Comparison of ENCODE assay signal across 16 cellular contexts in genomic region chr17:2372180-2372579, GRCh38. TPM values are rescaled to one million over a fixed set of nuclear protein-coding genes. Genes with fewer than 3 reads are reported as not detected.
DNase-seq lines count a peak whose midpoint lies in the region; FAIRE-seq and TF ChIP-seq lines count a peak whose summit lies in the region.
"Had no signal": no experiment of that assay in that cellular context is flagged by ENCODE, and none has a peak within 500 bp of the region (broad histone marks: within the 10 kb centered on the region; RNA-seq: fewer than 3 reads in every experiment).

No MANE protein-coding gene starts in this region.

- no peaks in the 10 kb centered on the region for H3K23me2 ChIP-seq in H1 (ENCODE audit: low read depth, low read length)

- H3K23ac ChIP-seq in H1 (ENCODE audit: insufficient read length) (no peak overlapping the region), neuronal stem cell (ENCODE audit: low read depth, low read length, poor library complexity) (no peak overlapping the region)

- peaks cover 2% of the 10 kb centered on the region for H3K36me3 Mint-ChIP-seq in chondrocyte (ENCODE audit: low read depth)

- H3K14ac ChIP-seq in H1 (ENCODE audit: insufficient read length) (no peak overlapping the region), neuronal stem cell (ENCODE audit: low read length) (no peak overlapping the region)

- H3K27me3 ChIP-seq in H1 (replicated peaks in 1 of 4; ENCODE audit: control insufficient read depth in 3 of 4, extremely low read depth in 1 of 4, insufficient read depth in 3 of 4, low read length in 3 of 4) (no peaks in the 10 kb centered on the region), neuronal stem cell (ENCODE audit: control insufficient read depth in 3 of 3, insufficient read depth in 3 of 3, low read depth in 1 of 3, low read length in 3 of 3) (no peaks in the 10 kb centered on the region)

- CTCF ChIA-PET in H1 (lab: Charles Lee; ENCODE audit: partially characterized antibody): interaction anchor here (1.2 to 13.4 kb wide), 3 partner anchors 11 to 44 kb away, joined by 3 to 209 read pairs (median 42); no protein-coding TSS in a partner anchor

- H4K91ac ChIP-seq in H1 (replicated peaks; ENCODE audit: insufficient read length, low read length) (no peak overlapping the region), neuronal stem cell (ENCODE audit: low read depth, low read length, poor library complexity) (peak overlapping the region; percentile 43)

- H4K20me1 ChIP-seq in H1 (replicated peaks in 1 of 2; ENCODE audit: control insufficient read depth in 1 of 2, insufficient read depth in 2 of 2, low read length in 2 of 2): peaks cover 2 to 3% of the 10 kb centered on the region in 2 experiments

- peaks cover 2 to 13% (median 7%) of the 10 kb centered on the region in 4 experiments; a peak in 5 of 8 replicates for H3K36me3 ChIP-seq in H1 (ENCODE audit: control insufficient read depth in 2 of 4, insufficient read depth in 4 of 4, low read length in 3 of 4)
- peaks cover 37 to 53% of the 10 kb centered on the region in 2 donors for H3K36me3 ChIP-seq in neuronal stem cell (replicated peaks in 1 of 2; ENCODE audit: control insufficient read depth in 2 of 2, insufficient read depth in 2 of 2, low read length in 2 of 2)

- TF ChIP-seq RAD21 in H1 (IDR thresholded peaks at IDR 0.05 in 1 of 2, conservative IDR thresholded peaks at IDR 0.05 in 1 of 2; ENCODE audit: low read depth in 2 of 2, low read length in 2 of 2): no peak

- no peak overlapping the region for H3K27ac ChIP-seq in H1 (ENCODE audit: low read depth, low read length)
- H3K27ac ChIP-seq in neuronal stem cell (replicated peaks; ENCODE audit: low read length): no peak overlapping the region

- H2AK5ac ChIP-seq in H1 (ENCODE audit: low read depth, low read length): no peak overlapping the region
- no peak overlapping the region for H2AK5ac ChIP-seq in neuronal stem cell (ENCODE audit: low read depth, low read length)

- no peak for TF ChIP-seq EP300 in H1 (IDR thresholded peaks at IDR 0.05; ENCODE audit: borderline replicate concordance in 1 of 2, low read depth in 2 of 2, low read length in 2 of 2)

- H3K4me3 ChIP-seq in H1 (ENCODE audit: extremely low read depth in 1 of 4, insufficient read depth in 2 of 4, low read depth in 3 of 4, low read length in 4 of 4): no peak overlapping the region
- H3K4me3 ChIP-seq in neuronal stem cell (ENCODE audit: low read length in 2 of 2): no peak overlapping the region

- no peak overlapping the region for H2BK15ac ChIP-seq in H1 (ENCODE audit: low read length)
- H2BK15ac ChIP-seq in neuronal stem cell (ENCODE audit: low read length): no peak overlapping the region

- peaks cover 0 to 12% (median 5%) of the 10 kb centered on the region in 4 experiments; a peak in 3 of 7 replicates for H3K4me1 ChIP-seq in H1 (replicated peaks in 1 of 4; ENCODE audit: control insufficient read depth in 3 of 4, insufficient read depth in 4 of 4, low read length in 3 of 4)
- H3K4me1 ChIP-seq in neuronal stem cell (ENCODE audit: control insufficient read depth in 2 of 2, insufficient read depth in 1 of 2, low read depth in 1 of 2, low read length in 2 of 2): peaks cover 2 to 9% of the 10 kb centered on the region in 2 donors

- H3K4ac ChIP-seq in H1 (replicated peaks; ENCODE audit: insufficient read length, low read depth, low read length) (no peak overlapping the region), neuronal stem cell (ENCODE audit: low read length) (no peak overlapping the region)

- H4K8ac ChIP-seq in H1 (ENCODE audit: extremely low read depth, insufficient read depth, low read length) (0 out of 2 replicates have a peak overlapping the region, but pooled peaks have one; percentile 57), neuronal stem cell (ENCODE audit: low read depth, low read length) (no peak overlapping the region)

- H3K9me3 Mint-ChIP-seq in chondrocyte (ENCODE audit: low read depth): no peaks in the 10 kb centered on the region

- no peak overlapping the region for H3K9ac ChIP-seq in H1 (replicated peaks in 1 of 4; ENCODE audit: extremely low read depth in 1 of 4, low read depth in 3 of 4, low read length in 3 of 4)
- peak overlapping the region; percentile 36 for H3K9ac ChIP-seq in neuronal stem cell (ENCODE audit: low read depth, low read length, poor library complexity)

- H2BK12ac ChIP-seq in H1 (ENCODE audit: low read depth, low read length) (no peak overlapping the region), neuronal stem cell (ENCODE audit: low read length) (no peak overlapping the region)

- H2BK5ac ChIP-seq in H1 (ENCODE audit: low read depth, low read length): no peak overlapping the region
- no peak overlapping the region for H2BK5ac ChIP-seq in neuronal stem cell (ENCODE audit: low read length)

- TF ChIP-seq CTCF in chondrocyte (IDR thresholded peaks at IDR 0.05) (no peak), H1 (IDR thresholded peaks at IDR 0.05; ENCODE audit: control extremely low read depth in 1 of 3, insufficient read depth in 1 of 3, low read depth in 1 of 3, low read length in 3 of 3) (no peak)

- WGBS in H1 (ENCODE audit: extremely low coverage in 1 of 2, insufficient coverage in 1 of 2, insufficient read length in 1 of 2, insufficient replicate concordance in 2 of 2, low coverage in 1 of 2, low lambda C conversion rate in 2 of 2, missing lambda C conversion rate in 1 of 2), 2 experiments: 98% methylated on average over 20 of the region's 26 CpGs; no CpG with 5 or more reads in 1 of the 2 experiments
- no CpG with 5 or more reads among the region's 26 CpGs for WGBS in neuronal stem cell (ENCODE audit: extremely low coverage in 2 of 2, insufficient read length in 2 of 2, insufficient replicate concordance in 1 of 2), 2 donors

- no peak overlapping the region for H4K5ac ChIP-seq in H1 (ENCODE audit: insufficient read length, low read depth, low read length)

- peaks cover 10% of the 10 kb centered on the region for H3K4me1 Mint-ChIP-seq in chondrocyte (ENCODE audit: low read depth)
- H3K4me1 Mint-ChIP-seq: CD4-positive, alpha-beta memory T cell had no signal

- H3K4me3 Mint-ChIP-seq in chondrocyte (ENCODE audit: unreplicated experiment): no peak overlapping the region
- H3K4me3 Mint-ChIP-seq: CD4-positive, alpha-beta memory T cell had no signal

- H3K27me3 Mint-ChIP-seq in chondrocyte (ENCODE audit: low read depth): no peaks in the 10 kb centered on the region
- H3K27me3 Mint-ChIP-seq: CD4-positive, alpha-beta memory T cell had no signal

- no peak overlapping the region for H3K4me2 ChIP-seq in H1 (ENCODE audit: insufficient read depth in 1 of 2, low read depth in 2 of 2, low read length in 2 of 2)
- H3K4me2 ChIP-seq in neuronal stem cell (ENCODE audit: insufficient read depth, low read length, poor library complexity, severe bottlenecking): no peak overlapping the region

- no peak for TF ChIP-seq POLR2A in H1 (IDR thresholded peaks at IDR 0.05; ENCODE audit: control extremely low read depth in 1 of 2, low read depth in 2 of 2, low read length in 2 of 2)

- POLR2A ChIA-PET in H1 (lab: Charles Lee; ENCODE audit: partially characterized antibody): interaction anchor here (1.4 to 2.3 kb wide), 2 partner anchors 10 to 28 kb away, joined by 4 to 12 read pairs; no protein-coding TSS in a partner anchor

- no peaks in the 10 kb centered on the region for H3K9me3 ChIP-seq in H1 (ENCODE audit: insufficient read depth in 2 of 2, low read depth in 1 of 2, low read length in 1 of 2)
- peaks cover 0 to 1% of the 10 kb centered on the region in 2 donors for H3K9me3 ChIP-seq in neuronal stem cell (replicated peaks in 1 of 2; ENCODE audit: control insufficient read depth in 2 of 2, insufficient read depth in 1 of 2, low read depth in 1 of 2, low read length in 2 of 2)

- no peak overlapping the region for H3K56ac ChIP-seq in H1 (replicated peaks; ENCODE audit: insufficient read length, low read depth, low read length)

- no peaks in the 10 kb centered on the region for H3K79me2 ChIP-seq in H1 (ENCODE audit: control insufficient read depth in 1 of 2, insufficient read depth in 2 of 2, low read length in 2 of 2)

- DNase-seq in chondrocyte (ENCODE audit: low spot score) (peak; percentile 88), H1 (ENCODE audit: low read depth in 1 of 2, low spot score in 2 of 2) (no peak), neuronal stem cell (ENCODE audit: low spot score) (no peak), NCI-H1105 treated with DMSO at 0.1 percent for 48 hours (lab: John Stamatoyannopoulos, UW) (no peak), NCI-H1930 (lab: John Stamatoyannopoulos, UW) (no peak)
- no peak for DNase-seq in stimulated activated CD4-positive, alpha-beta T cell treated with anti-CD3 and anti-CD28 coated beads, Interleukin-12 subunit alpha, Interleukin-12 subunit beta, amount 100 ng/mL, for 4 hours
- DNase-seq: C1 segment of cervical spinal cord; CD4-positive, alpha-beta memory T cell; COR-L47; DMS153; DND-41; GOT3; H7; HCEC 1CT had no signal

- H2AFZ ChIP-seq in H1 (ENCODE audit: low read length): no peak overlapping the region
- H2AFZ ChIP-seq in neuronal stem cell (ENCODE audit: low read length): no peak overlapping the region

- no peak for FAIRE-seq in H1 (lab: Jason Lieb, UNC)
- FAIRE-seq: G401.6, GM12892 had no signal

- no peak overlapping the region for H2BK20ac ChIP-seq in H1 (ENCODE audit: low read length)

- no peak overlapping the region for H3K27ac Mint-ChIP-seq in chondrocyte (ENCODE audit: unreplicated experiment)

- no peak overlapping the region for H3K18ac ChIP-seq in H1 (ENCODE audit: extremely low read depth, low read length)
- H3K18ac ChIP-seq in neuronal stem cell (ENCODE audit: low read length): no peak overlapping the region

- no peaks in the 10 kb centered on the region for H3K79me1 ChIP-seq in H1 (ENCODE audit: low read depth, low read length)
- no peaks in the 10 kb centered on the region for H3K79me1 ChIP-seq in neuronal stem cell (ENCODE audit: low read depth, low read length)

- H2BK120ac ChIP-seq in H1 (replicated peaks; ENCODE audit: low read depth, low read length) (no peak overlapping the region), neuronal stem cell (ENCODE audit: low read depth, low read length) (no peak overlapping the region)

RNA-seq across cellular contexts. Expression of gene MNT, which starts 28.7 kb away (rescaled TPM):
- total RNA-seq in chondrocyte: 22.7 to 29.8 TPM (median 29.4 TPM) in 3 replicates
- 16.3 and 17.3 TPM in 2 replicates for total RNA-seq in H1 (2021; fragmentation: NEBNext Ultra II Directional; extraction: Animal tissue kit (Norgen Biotek cat#: 25700))
- 5.0 and 9.0 TPM in 2 replicates for polyA plus RNA-seq in H1 (2011; rRNA removed)
- 6.1 TPM for polyA plus RNA-seq in H1 (2011; cell fraction: cytosol; rRNA removed)
- 12.8 TPM for polyA plus RNA-seq in H1 (2011; cell fraction: nucleus; rRNA removed)
- 10.9 to 15.7 TPM (median 13.9 TPM) in 4 replicates for polyA plus RNA-seq in H1 (2012, experiment 1 of 2)
- polyA plus RNA-seq in H1 (2012, experiment 2 of 2): 7.1 TPM
- polyA plus RNA-seq in H1 (2013, experiment 1 of 2): 12.5 TPM
- 10.8 TPM for polyA plus RNA-seq in H1 (2013, experiment 2 of 2)
- polyA minus RNA-seq in H1 (2011; rRNA and poly(A)+ RNA removed): 3.2 and 4.2 TPM in 2 replicates
- 8.7 TPM for polyA minus RNA-seq in H1 (2011; cell fraction: cytosol; rRNA and poly(A)+ RNA removed)
- 6.2 TPM for polyA minus RNA-seq in H1 (2011; cell fraction: nucleus; rRNA and poly(A)+ RNA removed)
- 14.3 TPM for polyA plus RNA-seq in neuronal stem cell (2013, experiment 1 of 2)
- polyA plus RNA-seq in neuronal stem cell (2013, experiment 2 of 2): 15.1 TPM

RNA-seq across cellular contexts. Expression of gene SGSM2, which starts 34.9 kb away (rescaled TPM):
- total RNA-seq in chondrocyte: 43.2 to 52.6 TPM (median 43.2 TPM) in 3 replicates
- 38.7 and 44.5 TPM in 2 replicates for total RNA-seq in H1 (2021; fragmentation: NEBNext Ultra II Directional; extraction: Animal tissue kit (Norgen Biotek cat#: 25700))
- polyA plus RNA-seq in H1 (2011; rRNA removed): 77.7 and 93.1 TPM in 2 replicates
- polyA plus RNA-seq in H1 (2011; cell fraction: cytosol; rRNA removed): 74.8 TPM
- polyA plus RNA-seq in H1 (2011; cell fraction: nucleus; rRNA removed): 421 TPM
- polyA plus RNA-seq in H1 (2012, experiment 1 of 2): 50.0 to 79.8 TPM (median 73.4 TPM) in 4 replicates
- polyA plus RNA-seq in H1 (2012, experiment 2 of 2): 44.8 TPM
- 23.4 TPM for polyA plus RNA-seq in H1 (2013, experiment 1 of 2)
- 21.0 TPM for polyA plus RNA-seq in H1 (2013, experiment 2 of 2)
- polyA minus RNA-seq in H1 (2011; rRNA and poly(A)+ RNA removed): 33.4 and 41.5 TPM in 2 replicates
- polyA minus RNA-seq in H1 (2011; cell fraction: cytosol; rRNA and poly(A)+ RNA removed): 26.7 TPM
- 56.2 TPM for polyA minus RNA-seq in H1 (2011; cell fraction: nucleus; rRNA and poly(A)+ RNA removed)
- polyA plus RNA-seq in neuronal stem cell (2013, experiment 1 of 2): 69.6 TPM
- polyA plus RNA-seq in neuronal stem cell (2013, experiment 2 of 2): 67.4 TPM

RNA-seq across cellular contexts. Expression of gene TSR1, which starts 35.9 kb away (rescaled TPM):
- total RNA-seq in chondrocyte: 21.1 to 24.5 TPM (median 21.6 TPM) in 3 replicates
- total RNA-seq in H1 (2021; fragmentation: NEBNext Ultra II Directional; extraction: Animal tissue kit (Norgen Biotek cat#: 25700)): 69.7 and 77.0 TPM in 2 replicates
- 14.5 and 17.1 TPM in 2 replicates for polyA plus RNA-seq in H1 (2011; rRNA removed)
- 15.8 TPM for polyA plus RNA-seq in H1 (2011; cell fraction: cytosol; rRNA removed)
- 40.3 TPM for polyA plus RNA-seq in H1 (2011; cell fraction: nucleus; rRNA removed)
- polyA plus RNA-seq in H1 (2012, experiment 1 of 2): 60.2 to 78.2 TPM (median 70.7 TPM) in 4 replicates
- 7.7 TPM for polyA plus RNA-seq in H1 (2012, experiment 2 of 2)
- 30.5 TPM for polyA plus RNA-seq in H1 (2013, experiment 1 of 2)
- 29.4 TPM for polyA plus RNA-seq in H1 (2013, experiment 2 of 2)
- 32.6 and 37.5 TPM in 2 replicates for polyA minus RNA-seq in H1 (2011; rRNA and poly(A)+ RNA removed)
- polyA minus RNA-seq in H1 (2011; cell fraction: cytosol; rRNA and poly(A)+ RNA removed): 52.0 TPM
- polyA minus RNA-seq in H1 (2011; cell fraction: nucleus; rRNA and poly(A)+ RNA removed): 82.5 TPM
- 13.1 TPM for polyA plus RNA-seq in neuronal stem cell (2013, experiment 1 of 2)
- polyA plus RNA-seq in neuronal stem cell (2013, experiment 2 of 2): 13.0 TPM
